In genomic region chr7:35831208-35831607, GRCh38 we compare ENCODE assay signal across 1 cellular context.
A peak's percentile ranks its signal among the peaks of the same experiment; 100 is the strongest.
TF ChIP-seq lines count a peak whose summit lies in the region.

No MANE protein-coding gene starts in this region.

TF ChIP-seq in HepG2, 621 proteins besides CTCF, POLR2A, EP300 and RAD21:
- TF ChIP-seq ZBTB21 (CRISPR knock-in tag; IDR thresholded peaks at IDR 0.05) (no peak), RFXAP (CRISPR knock-in tag; IDR thresholded peaks at IDR 0.05; ENCODE audit: borderline replicate concordance) (no peak), ZNF317 (CRISPR knock-in tag; IDR thresholded peaks at IDR 0.05) (peak; percentile 68), SALL1 (CRISPR knock-in tag; IDR thresholded peaks at IDR 0.05) (no peak), GABPB1 (CRISPR knock-in tag; IDR thresholded peaks at IDR 0.05) (no peak), DPF2 (CRISPR knock-in tag; IDR thresholded peaks at IDR 0.05; ENCODE audit: borderline replicate concordance, low read depth) (no peak), HOMEZ (CRISPR knock-in tag; IDR thresholded peaks at IDR 0.05; ENCODE audit: low read depth) (no peak; the same call in 1 of the 2 replicates), ZNF235 (CRISPR knock-in tag; IDR thresholded peaks at IDR 0.05; ENCODE audit: borderline replicate concordance) (no peak), CAMTA2 (CRISPR knock-in tag; IDR thresholded peaks at IDR 0.05; ENCODE audit: borderline replicate concordance) (no peak), ZBTB7A (CRISPR knock-in tag; IDR thresholded peaks at IDR 0.05) (no peak), ZNF260 (CRISPR knock-in tag; IDR thresholded peaks at IDR 0.05; ENCODE audit: borderline replicate concordance, low read depth) (no peak), CCDC6 (CRISPR knock-in tag; IDR thresholded peaks at IDR 0.05) (no peak), TSC22D2 (CRISPR knock-in tag; IDR thresholded peaks at IDR 0.05; ENCODE audit: borderline replicate concordance) (no peak), JUND (CRISPR knock-in tag; IDR thresholded peaks at IDR 0.05) (no peak), NR1H2 (CRISPR knock-in tag; IDR thresholded peaks at IDR 0.05; ENCODE audit: borderline replicate concordance, low read depth) (no peak), ZNF552 (CRISPR knock-in tag; IDR thresholded peaks at IDR 0.05; ENCODE audit: borderline replicate concordance) (no peak), ZFP1 (CRISPR knock-in tag; IDR thresholded peaks at IDR 0.05) (no peak), ZNF639 (CRISPR knock-in tag; conservative IDR thresholded peaks at IDR 0.05) (no peak), ZNF326 (CRISPR knock-in tag; IDR thresholded peaks at IDR 0.05; ENCODE audit: borderline replicate concordance) (no peak), ZZZ3 (CRISPR knock-in tag; IDR thresholded peaks at IDR 0.05; ENCODE audit: borderline replicate concordance) (no peak), ZNF276 (CRISPR knock-in tag; IDR thresholded peaks at IDR 0.05; ENCODE audit: low read depth) (no peak), ADNP (CRISPR knock-in tag; IDR thresholded peaks at IDR 0.05) (no peak), FOXA1 (IDR thresholded peaks at IDR 0.05) (no peak), FOXA1 (CRISPR knock-in tag; IDR thresholded peaks at IDR 0.05) (peak; percentile 42; the same call in 1 of the 2 replicates), ZNF670 (CRISPR knock-in tag; IDR thresholded peaks at IDR 0.05; ENCODE audit: borderline replicate concordance) (no peak), ZNF337 (CRISPR knock-in tag; IDR thresholded peaks at IDR 0.05; ENCODE audit: borderline replicate concordance, low read depth) (no peak), GATAD1 (CRISPR knock-in tag; IDR thresholded peaks at IDR 0.05) (no peak), ZNF646 (CRISPR knock-in tag; IDR thresholded peaks at IDR 0.05) (no peak), ZNF275 (CRISPR knock-in tag; IDR thresholded peaks at IDR 0.05; ENCODE audit: borderline replicate concordance) (no peak), BCL6 (CRISPR knock-in tag; IDR thresholded peaks at IDR 0.05) (peak; percentile 78), TEAD3 (CRISPR knock-in tag; optimal IDR thresholded peaks at IDR 0.05; ENCODE audit: borderline replicate concordance) (peak; percentile 59), ZNF879 (CRISPR knock-in tag; IDR thresholded peaks at IDR 0.05) (no peak), FOXA3 (CRISPR knock-in tag; IDR thresholded peaks at IDR 0.05) (peak; percentile 46; the same call in 1 of the 2 replicates), SNAPC2 (CRISPR knock-in tag; IDR thresholded peaks at IDR 0.05) (no peak), NKX3-1 (CRISPR knock-in tag; IDR thresholded peaks at IDR 0.05) (no peak), ZNF704 (CRISPR knock-in tag; IDR thresholded peaks at IDR 0.05; ENCODE audit: borderline replicate concordance) (no peak), ZNF720 (CRISPR knock-in tag; IDR thresholded peaks at IDR 0.05) (no peak), SIX1 (CRISPR knock-in tag; IDR thresholded peaks at IDR 0.05; ENCODE audit: borderline replicate concordance) (no peak), RARA (CRISPR knock-in tag; IDR thresholded peaks at IDR 0.05) (no peak)
TF ChIP-seq in HepG2: peak in this region for 5.
